Comparison of ENCODE assay signal across 18 cellular contexts in the genomic region with DNA sequence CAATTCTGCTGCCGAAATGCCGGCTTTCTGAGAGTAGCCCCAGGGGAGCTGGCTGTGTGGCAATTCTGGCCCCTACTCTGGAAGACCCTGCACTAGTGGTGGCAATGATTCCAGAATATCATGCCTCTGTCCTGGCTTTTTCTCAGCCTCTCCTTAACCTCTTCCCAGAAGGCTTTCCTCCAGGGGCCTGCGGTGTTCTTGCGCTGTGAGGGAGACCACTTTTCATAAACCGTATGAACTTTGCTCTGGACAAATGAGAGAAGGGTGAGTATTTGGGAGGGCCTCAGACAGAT.
A peak's percentile ranks its signal among the peaks of the same experiment; 100 is the strongest.
DNase-seq lines count a peak whose midpoint lies in the region; ATAC-seq and TF ChIP-seq lines count a peak whose summit lies in the region.
"Had no signal": no experiment of that assay in that cellular context is flagged by ENCODE, and none has a peak within 500 bp of the region (broad histone marks: within the 10 kb centered on the region; RNA-seq: fewer than 3 reads in every experiment).

No MANE protein-coding gene starts in this region.

- H3K36me3 ChIP-seq in gastroesophageal sphincter = no peaks in the 10 kb centered on the region
- no peaks in the 10 kb centered on the region for H3K36me3 ChIP-seq in neuronal stem cell (replicated peaks in 1 of 2; ENCODE audit: control insufficient read depth in 2 of 2, insufficient read depth in 2 of 2, low read length in 2 of 2)
- no peaks in the 10 kb centered on the region for H3K36me3 ChIP-seq in stomach
- H3K36me3 ChIP-seq in PC-3 (ENCODE audit: low read depth, low read length) = no peaks in the 10 kb centered on the region

- no peak overlapping the region for H2BK120ac ChIP-seq in neuronal stem cell (ENCODE audit: low read depth, low read length)

- H3K79me2 ChIP-seq in PC-3 (ENCODE audit: low read length) = no peaks in the 10 kb centered on the region

- H3K23ac ChIP-seq in neuronal stem cell (ENCODE audit: low read depth, low read length, poor library complexity) = no peak overlapping the region

- H3K4me3 ChIP-seq in gastroesophageal sphincter = no peak overlapping the region
- H3K4me3 ChIP-seq in neuronal stem cell (ENCODE audit: low read length in 2 of 2) = no peak overlapping the region
- H3K4me3 ChIP-seq in stomach = no peak overlapping the region
- H3K4me3 ChIP-seq in PC-3 (ENCODE audit: low read length) = no peak overlapping the region
- H3K4me3 ChIP-seq: GM23338 had no signal

- 41 to 60% methylated on average over 1 to 3 of the region's 5 CpGs for WGBS in gastroesophageal sphincter (ENCODE audit: low coverage in 1 of 2), 2 donors
- no CpG with 5 or more reads among the region's 5 CpGs for WGBS in neuronal stem cell (ENCODE audit: extremely low coverage in 2 of 2, insufficient read length in 2 of 2, insufficient replicate concordance in 1 of 2), 2 donors
- 89 to 92% (median 90%) methylated on average over 4 to 5 of the region's 5 CpGs for WGBS in stomach, 5 donors

- no peaks in the 10 kb centered on the region for H3K9me3 Mint-ChIP-seq in MCF 10A (ENCODE audit: unreplicated experiment)
- H3K9me3 Mint-ChIP-seq in activated CD4-positive, alpha-beta memory T cell treated with anti-CD3 and anti-CD28 coated beads for 36 hours = no peaks in the 10 kb centered on the region
- no peaks in the 10 kb centered on the region for H3K9me3 Mint-ChIP-seq in activated CD4-positive, alpha-beta memory T cell treated with anti-CD3 and anti-CD28 coated beads, Interleukin-2, amount 10 ng/mL, durations not matched to agents 7 days and 5 days
- H3K9me3 Mint-ChIP-seq: GM23338 had no signal

- POLR2A ChIA-PET in MCF 10A (lab: Yijun Ruan, JAX) (interaction anchor here (1.2 kb wide), 1 partner anchor 14 kb away, joined by 5 read pairs; no protein-coding TSS in a partner anchor), PC-3 (lab: Charles Lee; ENCODE audit: unreplicated experiment) (no interaction called here)
- POLR2A ChIA-PET in activated CD4-positive, alpha-beta memory T cell treated with anti-CD3 and anti-CD28 coated beads for 36 hours (lab: Charles Lee) = no interaction called here
- POLR2A ChIA-PET in activated CD4-positive, alpha-beta memory T cell treated with anti-CD3 and anti-CD28 coated beads, Interleukin-2, amount 10 ng/mL, durations not matched to agents 7 days and 5 days (lab: Charles Lee) = no interaction called here

- H3K4me2 ChIP-seq in neuronal stem cell (ENCODE audit: insufficient read depth, low read length, poor library complexity, severe bottlenecking) (no peak overlapping the region), PC-3 (ENCODE audit: low read length) (no peak overlapping the region)
- H3K4me2 ChIP-seq: GM23338 had no signal

- TF ChIP-seq EP300 in gastroesophageal sphincter (IDR thresholded peaks at IDR 0.05) (no peak), stomach (IDR thresholded peaks at IDR 0.05) (no peak)

- TF ChIP-seq POLR2A in gastroesophageal sphincter (IDR thresholded peaks at IDR 0.05) = no peak
- TF ChIP-seq POLR2A in stomach (IDR thresholded peaks at IDR 0.05) = no peak

- intact Hi-C loops in MCF 10A (cut with micrococcal nuclease) (no loop called here), stomach (cut with DNase I; ENCODE audit: low total_unique reads) (no loop called here), PC-3 (cut with micrococcal nuclease) (no loop called here)
- intact Hi-C loops in activated CD4-positive, alpha-beta memory T cell treated with anti-CD3 and anti-CD28 coated beads for 36 hours (cut with micrococcal nuclease) = no loop called here

- no peak overlapping the region for H3K14ac ChIP-seq in neuronal stem cell (ENCODE audit: low read length)

- no peaks in the 10 kb centered on the region for H4K20me1 ChIP-seq in PC-3 (ENCODE audit: low read length)

- BruUV-seq in MCF 10A (replicated peaks; lab: Mats Ljungman, UMichigan) (no TSS peak), PC-3 (replicated peaks; lab: Mats Ljungman, UMichigan) (no TSS peak)

- no peaks in the 10 kb centered on the region for H3K27me3 Mint-ChIP-seq in MCF 10A (ENCODE audit: insufficient read depth, unreplicated experiment)
- H3K27me3 Mint-ChIP-seq in activated CD4-positive, alpha-beta memory T cell treated with anti-CD3 and anti-CD28 coated beads for 36 hours = peaks cover 14% of the 10 kb centered on the region
- H3K27me3 Mint-ChIP-seq in activated CD4-positive, alpha-beta memory T cell treated with anti-CD3 and anti-CD28 coated beads, Interleukin-2, amount 10 ng/mL, durations not matched to agents 7 days and 5 days = peaks cover 7% of the 10 kb centered on the region

- no peaks in the 10 kb centered on the region for H3F3A ChIP-seq in PC-3 (ENCODE audit: low read length, unreplicated experiment)

- H3K9me2 ChIP-seq in PC-3 (replicated peaks; ENCODE audit: low read length) = no peaks in the 10 kb centered on the region

- H3K79me1 ChIP-seq in neuronal stem cell (ENCODE audit: low read depth, low read length) = no peaks in the 10 kb centered on the region

- H3K27ac ChIP-seq in gastroesophageal sphincter = peak overlapping the region in 3 of 4 donors; percentile 34 to 56 (median 39)
- H3K27ac ChIP-seq in neuronal stem cell (replicated peaks; ENCODE audit: low read length) = peak overlapping the region; percentile 20
- H3K27ac ChIP-seq in stomach = peak overlapping the region in 3 of 5 donors; percentile 2 to 93 (median 32)
- no peak overlapping the region for H3K27ac ChIP-seq in PC-3 (ENCODE audit: low read length)

- no peak overlapping the region for H4K91ac ChIP-seq in neuronal stem cell (ENCODE audit: low read depth, low read length, poor library complexity)

- H2BK12ac ChIP-seq in neuronal stem cell (ENCODE audit: low read length) = no peak overlapping the region

- peaks cover 12% of the 10 kb centered on the region for H3K36me3 Mint-ChIP-seq in MCF 10A (ENCODE audit: insufficient read depth, unreplicated experiment)
- H3K36me3 Mint-ChIP-seq in activated CD4-positive, alpha-beta memory T cell treated with anti-CD3 and anti-CD28 coated beads for 36 hours = no peaks in the 10 kb centered on the region
- H3K36me3 Mint-ChIP-seq in activated CD4-positive, alpha-beta memory T cell treated with anti-CD3 and anti-CD28 coated beads, Interleukin-2, amount 10 ng/mL, durations not matched to agents 7 days and 5 days (ENCODE audit: low read depth) = no peaks in the 10 kb centered on the region
- H3K36me3 Mint-ChIP-seq: CD4-positive, alpha-beta memory T cell had no signal

- ATAC-seq in gastroesophageal sphincter = peak; percentile 14
- no peak for ATAC-seq in PC-3
- ATAC-seq: GM23338, Panc1 had no signal

- H3K9ac ChIP-seq in neuronal stem cell (ENCODE audit: low read depth, low read length, poor library complexity) (no peak overlapping the region), PC-3 (ENCODE audit: low read length) (no peak overlapping the region)

- no peaks in the 10 kb centered on the region for H3K27me3 ChIP-seq in gastroesophageal sphincter
- H3K27me3 ChIP-seq in neuronal stem cell (ENCODE audit: control insufficient read depth in 3 of 3, insufficient read depth in 3 of 3, low read depth in 1 of 3, low read length in 3 of 3) = no peaks in the 10 kb centered on the region
- H3K27me3 ChIP-seq in stomach = no peaks in the 10 kb centered on the region
- H3K27me3 ChIP-seq in PC-3 (ENCODE audit: low read length) = no peaks in the 10 kb centered on the region

- H3K4ac ChIP-seq in neuronal stem cell (ENCODE audit: low read length) = no peak overlapping the region

- TF ChIP-seq CTCF in MCF 10A (IDR thresholded peaks at IDR 0.05; ENCODE audit: unreplicated experiment) (no peak), gastroesophageal sphincter (IDR thresholded peaks at IDR 0.05) (no peak), stomach (IDR thresholded peaks at IDR 0.05) (no peak), PC-3 (conservative IDR thresholded peaks at IDR 0.05; ENCODE audit: low read depth, low read length) (no peak)

- H3K27ac Mint-ChIP-seq in MCF 10A (ENCODE audit: low read depth, unreplicated experiment) = peak overlapping the region; percentile 86
- no peak overlapping the region for H3K27ac Mint-ChIP-seq in activated CD4-positive, alpha-beta memory T cell treated with anti-CD3 and anti-CD28 coated beads for 36 hours
- H3K27ac Mint-ChIP-seq in activated CD4-positive, alpha-beta memory T cell treated with anti-CD3 and anti-CD28 coated beads, Interleukin-2, amount 10 ng/mL, durations not matched to agents 7 days and 5 days = no peak overlapping the region
- H3K27ac Mint-ChIP-seq: CD4-positive, alpha-beta memory T cell; GM23338 had no signal

- no peak overlapping the region for H2AK5ac ChIP-seq in neuronal stem cell (ENCODE audit: low read depth, low read length)

- H4K8ac ChIP-seq in neuronal stem cell (ENCODE audit: low read depth, low read length) = no peak overlapping the region

- H3K4me1 Mint-ChIP-seq in MCF 10A (ENCODE audit: insufficient read depth, unreplicated experiment) = peaks cover 41% of the 10 kb centered on the region
- H3K4me1 Mint-ChIP-seq in activated CD4-positive, alpha-beta memory T cell treated with anti-CD3 and anti-CD28 coated beads for 36 hours (ENCODE audit: low read depth) = no peaks in the 10 kb centered on the region
- no peaks in the 10 kb centered on the region for H3K4me1 Mint-ChIP-seq in activated CD4-positive, alpha-beta memory T cell treated with anti-CD3 and anti-CD28 coated beads, Interleukin-2, amount 10 ng/mL, durations not matched to agents 7 days and 5 days
- H3K4me1 Mint-ChIP-seq: CD4-positive, alpha-beta memory T cell; GM23338 had no signal

- H3K9me3 ChIP-seq in gastroesophageal sphincter (no peaks in the 10 kb centered on the region), neuronal stem cell (replicated peaks in 1 of 2; ENCODE audit: control insufficient read depth in 2 of 2, insufficient read depth in 1 of 2, low read depth in 1 of 2, low read length in 2 of 2) (peaks cover 4 to 5% of the 10 kb centered on the region in 2 donors), stomach (no peaks in the 10 kb centered on the region), PC-3 (ENCODE audit: low read length) (no peaks in the 10 kb centered on the region)

- peaks cover 0 to 51% (median 0%) of the 10 kb centered on the region in 3 donors for H3K4me1 ChIP-seq in gastroesophageal sphincter
- peaks cover 3 to 14% of the 10 kb centered on the region in 2 donors for H3K4me1 ChIP-seq in neuronal stem cell (ENCODE audit: control insufficient read depth in 2 of 2, insufficient read depth in 1 of 2, low read depth in 1 of 2, low read length in 2 of 2)
- peaks cover 20 to 65% (median 27%) of the 10 kb centered on the region in 4 donors for H3K4me1 ChIP-seq in stomach
- H3K4me1 ChIP-seq in PC-3 (ENCODE audit: insufficient read depth, low read length) = peaks cover 9% of the 10 kb centered on the region

- CTCF ChIA-PET in MCF 10A (lab: Yijun Ruan, JAX) (interaction anchor here (0.8 kb wide), 1 partner anchor 18 kb away, joined by 6 read pairs; no protein-coding TSS in a partner anchor), PC-3 (lab: Charles Lee) (no interaction called here)
- CTCF ChIA-PET in activated CD4-positive, alpha-beta memory T cell treated with anti-CD3 and anti-CD28 coated beads for 36 hours (lab: Charles Lee) = no interaction called here
- CTCF ChIA-PET in activated CD4-positive, alpha-beta memory T cell treated with anti-CD3 and anti-CD28 coated beads, Interleukin-2, amount 10 ng/mL, durations not matched to agents 7 days and 5 days (lab: Charles Lee) = no interaction called here

- no peak overlapping the region for H3K4me3 Mint-ChIP-seq in MCF 10A (ENCODE audit: unreplicated experiment)
- no peak overlapping the region for H3K4me3 Mint-ChIP-seq in activated CD4-positive, alpha-beta memory T cell treated with anti-CD3 and anti-CD28 coated beads for 36 hours
- H3K4me3 Mint-ChIP-seq in activated CD4-positive, alpha-beta memory T cell treated with anti-CD3 and anti-CD28 coated beads, Interleukin-2, amount 10 ng/mL, durations not matched to agents 7 days and 5 days = no peak overlapping the region
- H3K4me3 Mint-ChIP-seq: CD4-positive, alpha-beta memory T cell; GM23338 had no signal

- H2AFZ ChIP-seq in neuronal stem cell (ENCODE audit: low read length) (peak overlapping the region; percentile 85), PC-3 (ENCODE audit: low read length) (no peak overlapping the region)
- H2AFZ ChIP-seq: GM23338 had no signal

- no peak for DNase-seq in MCF 10A (ENCODE audit: unreplicated experiment)
- no peak for DNase-seq in neuronal stem cell (ENCODE audit: low spot score)
- DNase-seq in stomach = no peak
- DNase-seq in activated CD4-positive, alpha-beta memory T cell treated with anti-CD3 and anti-CD28 coated beads for 36 hours = no peak
- no peak for DNase-seq in PC-3
- no peak for DNase-seq in activated CD4-positive, alpha-beta memory T cell treated with anti-CD3 and anti-CD28 coated beads, Interleukin-2, amount 10 ng/mL, durations not matched to agents 7 days and 5 days
- DNase-seq in DMS114 treated with DMSO at 0.1 percent for 48 hours (lab: John Stamatoyannopoulos, UW; ENCODE audit: unreplicated experiment) = no peak
- DNase-seq: ACHN; CD4-positive, alpha-beta memory T cell; DMS79 treated with DMSO at 0.1 percent for 48 hours; KBM-7; NCI-H1092; NCI-H1694; NCI-H446; SHP77 treated with DMSO at 0.1 percent for 48 hours had no signal

- no peak overlapping the region for H2BK5ac ChIP-seq in neuronal stem cell (ENCODE audit: low read length)

- peak overlapping the region; percentile 24 for H3K18ac ChIP-seq in neuronal stem cell (ENCODE audit: low read length)

- H2BK15ac ChIP-seq in neuronal stem cell (ENCODE audit: low read length) = no peak overlapping the region
